Comparison of ENCODE assay signal across 22 cellular contexts in genomic region chrX:43809463-43809862, GRCh38.
DNase-seq lines count a peak whose midpoint lies in the region; ATAC-seq and TF ChIP-seq lines count a peak whose summit lies in the region.
"Had no signal": no experiment of that assay in that cellular context is flagged by ENCODE, and none has a peak within 500 bp of the region (broad histone marks: within the 10 kb centered on the region; RNA-seq: fewer than 3 reads in every experiment).

No MANE protein-coding gene starts in this region.

- no peak for TF ChIP-seq EP300 in gastroesophageal sphincter (IDR thresholded peaks at IDR 0.05)

- DNase-seq in GM04503 (ENCODE audit: low read depth) = peak; percentile 13
- DNase-seq in astrocyte of the hippocampus (ENCODE audit: low read depth, low spot score) = peak; percentile 3
- no peak for DNase-seq in thoracic aorta (ENCODE audit: low spot score)
- no peak for DNase-seq in GM19238 (ENCODE audit: insufficient read length, low spot score)
- DNase-seq in SW480 (ENCODE audit: low spot score) = no peak
- DNase-seq: activated CD4-positive, alpha-beta memory T cell treated with anti-CD3 and anti-CD28 coated beads, Interleukin-2, amount 10 ng/mL, durations not matched to agents 7 days and 5 days; activated naive CD4-positive, alpha-beta T cell treated with anti-CD3 and anti-CD28 coated beads, Interleukin-2, amount 50 U/mL, for 16 hours; activated T-cell treated with anti-CD3 and anti-CD28 coated beads, Interleukin-2, amount 50 U/mL, for 1 hour; DMS153; esophagus squamous epithelium; GF-D8; HFFc6; Kasumi-1; left colon; NCI-H1105 treated with DMSO at 0.1 percent for 48 hours; NCI-H526; stimulated activated CD4-positive, alpha-beta T cell treated with anti-CD3 and anti-CD28 coated beads, Interleukin-2, amount 100 ng/mL, for 24 hours; stomach had no signal

- peak overlapping the region in 3 of 4 donors; percentile 53 to 67 (median 56) for H3K27ac ChIP-seq in gastroesophageal sphincter
- peak overlapping the region; percentile 45 to 65 for H3K27ac ChIP-seq in thoracic aorta
- H3K27ac ChIP-seq: neutrophil had no signal

- TF ChIP-seq POLR2A in gastroesophageal sphincter (IDR thresholded peaks at IDR 0.05) = no peak

- no peaks in the 10 kb centered on the region for H3K9me3 ChIP-seq in gastroesophageal sphincter
- no peaks in the 10 kb centered on the region for H3K9me3 ChIP-seq in thoracic aorta
- H3K9me3 ChIP-seq: esophagus squamous epithelium, neutrophil, stomach had no signal

- no peaks in the 10 kb centered on the region for H3K27me3 ChIP-seq in gastroesophageal sphincter
- H3K27me3 ChIP-seq in thoracic aorta (replicated peaks; ENCODE audit: insufficient read depth) = no peaks in the 10 kb centered on the region
- H3K27me3 ChIP-seq: esophagus squamous epithelium, neutrophil, stomach had no signal

- H3K36me3 ChIP-seq in gastroesophageal sphincter (no peaks in the 10 kb centered on the region), thoracic aorta (no peaks in the 10 kb centered on the region)
- H3K36me3 ChIP-seq: esophagus squamous epithelium, neutrophil, stomach had no signal

- ATAC-seq in gastroesophageal sphincter = peak; percentile 81
- no peak for ATAC-seq in thoracic aorta (ENCODE audit: insufficient number of reproducible peaks, low FRiP score, low read depth)
- no peak for ATAC-seq in GM18517 (IDR thresholded peaks at IDR 0.05; ENCODE audit: unreplicated experiment)
- ATAC-seq: left colon, WTC11 had no signal

- H3K4me3 ChIP-seq in gastroesophageal sphincter (no peak overlapping the region), thoracic aorta (no peak overlapping the region)
- H3K4me3 ChIP-seq: esophagus squamous epithelium, stomach had no signal

- H3K4me1 ChIP-seq in gastroesophageal sphincter (peaks cover 0 to 40% (median 0%) of the 10 kb centered on the region in 3 donors), thoracic aorta (ENCODE audit: control insufficient read depth in 1 of 2, low read depth in 2 of 2) (peaks cover 0 to 14% of the 10 kb centered on the region in 2 donors)
- H3K4me1 ChIP-seq: esophagus squamous epithelium, stomach had no signal

- no peak for TF ChIP-seq CTCF in gastroesophageal sphincter (IDR thresholded peaks at IDR 0.05)
- no peak for TF ChIP-seq CTCF in thoracic aorta (IDR thresholded peaks at IDR 0.05)

Comparison
In these comparisons a context has a peak if more than half of its experiments do, and no peak if none do; other contexts are left out.
1. DNase-seq: peak in GM04503 (single experiment) and astrocyte of the hippocampus (single experiment); none in thoracic aorta (single experiment), GM19238 (single experiment) and SW480 (single experiment).